In the genomic region with DNA sequence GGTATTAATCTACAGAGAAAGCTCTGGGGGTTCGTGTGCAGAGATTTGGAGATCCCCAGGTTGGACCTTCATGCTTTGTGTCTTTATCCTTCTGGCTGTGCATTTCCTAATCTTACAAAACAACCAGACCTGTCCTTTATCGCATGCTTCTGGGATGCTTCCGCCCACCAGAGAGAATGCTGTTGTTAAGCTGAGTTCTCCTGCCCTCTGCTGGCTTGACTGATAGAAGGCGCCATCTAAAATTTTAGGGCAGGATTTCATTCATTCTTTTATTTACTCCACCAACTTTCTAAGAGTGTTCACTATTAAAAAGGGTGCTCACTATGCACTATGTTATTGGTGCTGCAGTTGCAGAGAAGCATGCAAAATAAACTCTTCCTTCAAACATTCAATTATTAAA, we compare ENCODE assay signal across 9 cellular contexts. TPM values are rescaled to one million over a fixed set of nuclear protein-coding genes. Genes with fewer than 3 reads are reported as not detected.
A peak's percentile ranks its signal among the peaks of the same experiment; 100 is the strongest.
DNase-seq lines count a peak whose midpoint lies in the region; ATAC-seq and TF ChIP-seq lines count a peak whose summit lies in the region.
"Had no signal": no experiment of that assay in that cellular context is flagged by ENCODE, and none has a peak within 500 bp of the region (broad histone marks: within the 10 kb centered on the region; RNA-seq: fewer than 3 reads in every experiment).

No MANE protein-coding gene starts in this region.

- H3K9ac ChIP-seq in mammary epithelial cell (ENCODE audit: insufficient read depth, low read length), result no peak overlapping the region

- no peak overlapping the region for H3K27ac Mint-ChIP-seq in stimulated activated memory B cell treated with anti-CD40 and anti-IgM and Interleukin-4, amounts not matched to agents 10 μg/mL and 1 μg/mL and 100 μg/mL, for 72 hours
- H3K27ac Mint-ChIP-seq: activated B cell treated with CpG ODN at 0.5 μM for 24 hours had no signal

- in situ Hi-C loops in Panc1 (cut with HindIII; ENCODE audit: low pct_unique_long_range_greater_than_20kb, low sequenced_read_pairs) (loop anchor here (25.0 kb wide), 1 partner anchor 367 kb away; no protein-coding TSS in a partner anchor), mammary epithelial cell (cut with MboI; ENCODE audit: low sequenced_read_pairs in 2 of 2) (loop anchor here (5.0 to 10.0 kb wide), 2 partner anchors 362 to 454 kb away; no protein-coding TSS in a partner anchor)

- H3K4me2 ChIP-seq in mammary epithelial cell (ENCODE audit: insufficient read depth, low read depth, low read length), result no peak overlapping the region

- H3K27me3 ChIP-seq in Panc1 (ENCODE audit: control insufficient read depth, insufficient read depth, low read length) (peaks cover 6% of the 10 kb centered on the region; the same call in 1 of the 2 replicates), mammary epithelial cell (ENCODE audit: insufficient read depth, low read length) (peaks cover 14% of the 10 kb centered on the region), kidney epithelial cell (ENCODE audit: control insufficient read depth, insufficient read depth, low read length) (no peaks in the 10 kb centered on the region)

- intact Hi-C loops in Panc1 (cut with micrococcal nuclease; ENCODE audit: unreplicated experiment) (loop anchor here (1.0 to 5.0 kb wide), 5 partner anchors 35 to 459 kb away; no protein-coding TSS in a partner anchor), mammary epithelial cell (cut with micrococcal nuclease) (loop anchor here (1.0 to 2.0 kb wide), 6 partner anchors 35 to 830 kb away; no protein-coding TSS in a partner anchor)

- peak overlapping the region; percentile 59 for H3K27ac ChIP-seq in Panc1 (ENCODE audit: low read length)
- H3K27ac ChIP-seq in mammary epithelial cell (ENCODE audit: insufficient read depth, low read depth, low read length), result no peak overlapping the region

- TF ChIP-seq POLR2A in GM18505 (IDR thresholded peaks at IDR 0.05; ENCODE audit: borderline replicate concordance, extremely low read depth, insufficient read depth, insufficient read length), result no peak

- H3K4me1 Mint-ChIP-seq in stimulated activated memory B cell treated with anti-CD40 and anti-IgM and Interleukin-4, amounts not matched to agents 10 μg/mL and 1 μg/mL and 100 μg/mL, for 72 hours, result peaks cover 10% of the 10 kb centered on the region
- H3K4me1 Mint-ChIP-seq: activated B cell treated with CpG ODN at 0.5 μM for 24 hours had no signal

- H2AFZ ChIP-seq in mammary epithelial cell (ENCODE audit: low read depth, low read length), result no peak overlapping the region

- no peaks in the 10 kb centered on the region for H3K36me3 Mint-ChIP-seq in stimulated activated memory B cell treated with anti-CD40 and anti-IgM and Interleukin-4, amounts not matched to agents 10 μg/mL and 1 μg/mL and 100 μg/mL, for 72 hours

- no peaks in the 10 kb centered on the region for H3K9me3 Mint-ChIP-seq in stimulated activated memory B cell treated with anti-CD40 and anti-IgM and Interleukin-4, amounts not matched to agents 10 μg/mL and 1 μg/mL and 100 μg/mL, for 72 hours
- H3K9me3 Mint-ChIP-seq: activated B cell treated with CpG ODN at 0.5 μM for 24 hours had no signal

- CTCF ChIA-PET in Panc1 (lab: Charles Lee), result interaction anchor here (0.6 to 5.3 kb wide), 11 partner anchors 10 to 869 kb away, joined by 3 to 152 read pairs (median 4); no protein-coding TSS in a partner anchor
- CTCF ChIA-PET in mammary epithelial cell (lab: Charles Lee; ENCODE audit: low non-redundant PET), result interaction anchor here (1.2 to 1.9 kb wide), 2 partner anchors 360 to 459 kb away, joined by 10 to 30 read pairs; no protein-coding TSS in a partner anchor

- ATAC-seq in Panc1, result peak; percentile 72
- peak; percentile 43 for ATAC-seq in stimulated activated memory B cell treated with anti-CD40 and anti-IgM and Interleukin-4, amounts not matched to agents 10 μg/mL and 1 μg/mL and 100 μg/mL, for 72 hours
- ATAC-seq in HG03280 (IDR thresholded peaks at IDR 0.05; ENCODE audit: unreplicated experiment), result no peak
- no peak for ATAC-seq in GM18505 (IDR thresholded peaks at IDR 0.05; ENCODE audit: unreplicated experiment)

- DNase-seq in Daoy (ENCODE audit: low read depth), result peak; percentile 61
- DNase-seq in HT1080 (ENCODE audit: low read depth), result peak; percentile 54
- peak; percentile 33 for DNase-seq in Panc1 (ENCODE audit: low read depth, low spot score)
- peak; percentile 23 for DNase-seq in mammary epithelial cell
- DNase-seq in kidney epithelial cell (ENCODE audit: low read depth), result no peak

- POLR2A ChIA-PET in Panc1 (lab: Charles Lee), result no interaction called here

- no peaks in the 10 kb centered on the region for H3K36me3 ChIP-seq in Panc1 (ENCODE audit: control insufficient read depth, insufficient read depth, low read length)
- no peaks in the 10 kb centered on the region for H3K36me3 ChIP-seq in mammary epithelial cell (ENCODE audit: insufficient read depth, low read length)
- H3K36me3 ChIP-seq in kidney epithelial cell (ENCODE audit: control insufficient read depth, insufficient read depth, low read length), result no peaks in the 10 kb centered on the region

- H3K4me3 ChIP-seq in Panc1 (ENCODE audit: low read depth in 2 of 2, low read length in 2 of 2), result no peak overlapping the region
- no peak overlapping the region for H3K4me3 ChIP-seq in mammary epithelial cell (replicated peaks in 1 of 3; ENCODE audit: insufficient read depth in 1 of 3, low read depth in 2 of 3, low read length in 3 of 3)
- H3K4me3 ChIP-seq in kidney epithelial cell (ENCODE audit: low read depth, low read length), result no peak overlapping the region

- no peak overlapping the region for H3K4me3 Mint-ChIP-seq in stimulated activated memory B cell treated with anti-CD40 and anti-IgM and Interleukin-4, amounts not matched to agents 10 μg/mL and 1 μg/mL and 100 μg/mL, for 72 hours
- H3K4me3 Mint-ChIP-seq: activated B cell treated with CpG ODN at 0.5 μM for 24 hours had no signal

- H4K20me1 ChIP-seq in mammary epithelial cell (ENCODE audit: insufficient read depth, low read length), result no peaks in the 10 kb centered on the region

- H3K9me3 ChIP-seq in Panc1 (ENCODE audit: control insufficient read depth, insufficient read depth, low read depth, low read length) (no peaks in the 10 kb centered on the region), mammary epithelial cell (replicated peaks; ENCODE audit: insufficient read depth, low read length) (no peaks in the 10 kb centered on the region)

- no TSS peak for BruUV-seq in Panc1 (replicated peaks; lab: Mats Ljungman, UMichigan)
- BruUV-seq in mammary epithelial cell (replicated peaks; lab: Mats Ljungman, UMichigan), result no TSS peak

- WGBS in mammary epithelial cell (ENCODE audit: low coverage, missing lambda C conversion rate), result 0% methylated on average over 4 of the region's 4 CpGs

- peaks cover 59% of the 10 kb centered on the region for H3K27me3 Mint-ChIP-seq in stimulated activated memory B cell treated with anti-CD40 and anti-IgM and Interleukin-4, amounts not matched to agents 10 μg/mL and 1 μg/mL and 100 μg/mL, for 72 hours

- TF ChIP-seq CTCF in Panc1 (IDR thresholded peaks at IDR 0.05) (no peak; the same call in 1 of the 2 replicates), mammary epithelial cell (conservative IDR thresholded peaks at IDR 0.05 in 1 of 2, IDR thresholded peaks at IDR 0.05 in 1 of 2; ENCODE audit: extremely low read depth in 1 of 2, insufficient read depth in 1 of 2, low read depth in 1 of 2, low read length in 2 of 2) (peak; percentile 53 to 71), kidney epithelial cell (IDR thresholded peaks at IDR 0.05; ENCODE audit: insufficient read depth, low read length, poor library complexity, severe bottlenecking) (peak; percentile 75)

- dilution Hi-C loops in mammary epithelial cell (cut with HindIII; ENCODE audit: low sequenced_read_pairs), result no loop called here

- H3K4me1 ChIP-seq in Panc1 (ENCODE audit: control insufficient read depth, insufficient read depth, low read length) (peaks cover 9% of the 10 kb centered on the region; the same call in 1 of the 2 replicates), mammary epithelial cell (ENCODE audit: insufficient read depth, low read length) (peaks cover 5% of the 10 kb centered on the region)

- H3K79me2 ChIP-seq in mammary epithelial cell (ENCODE audit: insufficient read depth, low read length), result no peaks in the 10 kb centered on the region

RNA-seq across cellular contexts. Expression of gene SST, which starts 8.7 kb away (rescaled TPM):
- total RNA-seq in Daoy (2014; rRNA removed; shearing (Covaris generic)), result not detected in 2 replicates
- total RNA-seq in HT1080 (2014; rRNA removed; shearing (Covaris generic)), result not detected in 2 replicates
- polyA plus RNA-seq in HT1080 (2015; cell fraction: cytosol; rRNA removed), result not detected in 2 replicates
- not detected in 2 replicates for polyA plus RNA-seq in HT1080 (2015; cell fraction: nucleus; rRNA removed)
- total RNA-seq in Panc1 (2021; ENCODE audit: unreplicated experiment) (not detected), mammary epithelial cell (not detected), kidney epithelial cell (not detected in 2 replicates)
- polyA plus RNA-seq in Panc1 (2012; ENCODE audit: insufficient read length), result not detected
- polyA plus RNA-seq in mammary epithelial cell, result not detected
- not detected for polyA minus RNA-seq in mammary epithelial cell
- total RNA-seq: activated B cell treated with CpG ODN at 0.5 μM for 24 hours had no signal

RNA-seq across cellular contexts. Expression of gene RTP2, which starts 23.5 kb away (rescaled TPM):
- total RNA-seq in Daoy (2014; rRNA removed; shearing (Covaris generic)), result not detected in 2 replicates
- 0.27 TPM in 1 of 2 replicates, not detected in the other for total RNA-seq in HT1080 (2014; rRNA removed; shearing (Covaris generic))
- not detected in 2 replicates for polyA plus RNA-seq in HT1080 (2015; cell fraction: cytosol; rRNA removed)
- not detected in 2 replicates for polyA plus RNA-seq in HT1080 (2015; cell fraction: nucleus; rRNA removed)
- not detected for total RNA-seq in Panc1 (2021; ENCODE audit: unreplicated experiment)
- polyA plus RNA-seq in Panc1 (2012; ENCODE audit: insufficient read length), result not detected
- total RNA-seq in mammary epithelial cell, result not detected
- polyA plus RNA-seq in mammary epithelial cell, result not detected
- not detected for polyA minus RNA-seq in mammary epithelial cell
- total RNA-seq in kidney epithelial cell, result not detected in 2 replicates
- total RNA-seq: activated B cell treated with CpG ODN at 0.5 μM for 24 hours had no signal

Comparison
In these comparisons a context has a peak if more than half of its experiments do, and no peak if none do; other contexts are left out.
1. ATAC-seq: peak in Panc1 (single experiment) and stimulated activated memory B cell treated with anti-CD40 and anti-IgM and Interleukin-4, amounts not matched to agents 10 μg/mL and 1 μg/mL and 100 μg/mL, for 72 hours (single experiment); none in HG03280 (single experiment) and GM18505 (single experiment).